ENCODE assay signal across 8 cellular contexts in genomic region chr5:41869739-41870620, GRCh38. TPM values are rescaled to one million over a fixed set of nuclear protein-coding genes. Genes with fewer than 3 reads are reported as not detected.
A peak's percentile ranks its signal among the peaks of the same experiment; 100 is the strongest.
DNase-seq lines count a peak whose midpoint lies in the region; TF ChIP-seq lines count a peak whose summit lies in the region.

OXCT1 (minus strand) TSS chr5:41870425; CDS start chr5:41870358, 67 bp downstream.

- H3K4me3 Mint-ChIP-seq in activated naive CD4-positive, alpha-beta T cell treated with anti-CD3 and anti-CD28 coated beads, Interleukin-2, amount 50 U/mL, for 24 hours, result peak within 1 kb of the TSS; percentile 86
- H3K4me3 Mint-ChIP-seq in osteocyte (ENCODE audit: unreplicated experiment), result peak within 1 kb of the TSS; percentile 91

- intact Hi-C loops in head of caudate nucleus (cut with DNase I), result loop anchor here (2.0 kb wide), 1 partner anchor 35 kb away; the partner anchor contains the start of gene RIMOC1

- no peaks in the 10 kb centered on the region for H3K36me3 ChIP-seq in GM06990 (ENCODE audit: control insufficient read depth, insufficient read depth, low read length)
- 0 out of 2 replicates have a peak, but pooled peaks cover 4% of the 10 kb centered on the region for H3K36me3 ChIP-seq in SK-N-MC (ENCODE audit: insufficient read depth, low read length)
- H3K36me3 ChIP-seq in thymus (ENCODE audit: control insufficient read depth, insufficient read depth), result no peaks in the 10 kb centered on the region

- no peaks in the 10 kb centered on the region for H3K27me3 Mint-ChIP-seq in activated naive CD4-positive, alpha-beta T cell treated with anti-CD3 and anti-CD28 coated beads, Interleukin-2, amount 50 U/mL, for 24 hours
- peaks cover 4% of the 10 kb centered on the region for H3K27me3 Mint-ChIP-seq in osteocyte (ENCODE audit: unreplicated experiment)

- no peak within 1 kb of the TSS; the same call in 1 of the 2 replicates for H3K27ac ChIP-seq in SK-N-MC
- peak within 1 kb of the TSS; percentile 82 for H3K27ac ChIP-seq in thymus (ENCODE audit: low read depth)

- H3K27me3 ChIP-seq in GM06990 (replicated peaks; ENCODE audit: control insufficient read depth, insufficient read depth, low read length) (no peaks in the 10 kb centered on the region), thymus (ENCODE audit: control insufficient read depth, insufficient read depth) (no peaks in the 10 kb centered on the region)

- H3K4me1 ChIP-seq in thymus (ENCODE audit: control insufficient read depth, insufficient read depth, low read length), result peaks cover 14% of the 10 kb centered on the region

- no peaks in the 10 kb centered on the region for H3K9me3 Mint-ChIP-seq in activated naive CD4-positive, alpha-beta T cell treated with anti-CD3 and anti-CD28 coated beads, Interleukin-2, amount 50 U/mL, for 24 hours
- no peaks in the 10 kb centered on the region for H3K9me3 Mint-ChIP-seq in osteocyte (ENCODE audit: unreplicated experiment)

- WGBS in thymus, result under 1% methylated on average over 81 of the region's 81 CpGs

- TF ChIP-seq CTCF in GM06990 (IDR thresholded peaks at IDR 0.05; ENCODE audit: insufficient read depth, low read length, poor library complexity, severe bottlenecking) (no peak), HFF-Myc (IDR thresholded peaks at IDR 0.05; ENCODE audit: low read depth, low read length, missing control alignments) (no peak), osteocyte (IDR thresholded peaks at IDR 0.05) (no peak)

- peak within 1 kb of the TSS; percentile 88 for H3K27ac Mint-ChIP-seq in activated naive CD4-positive, alpha-beta T cell treated with anti-CD3 and anti-CD28 coated beads, Interleukin-2, amount 50 U/mL, for 24 hours
- peak within 1 kb of the TSS; percentile 89 for H3K27ac Mint-ChIP-seq in osteocyte (ENCODE audit: unreplicated experiment)

- H3K36me3 Mint-ChIP-seq in activated naive CD4-positive, alpha-beta T cell treated with anti-CD3 and anti-CD28 coated beads, Interleukin-2, amount 50 U/mL, for 24 hours, result no peaks in the 10 kb centered on the region
- peaks cover 4% of the 10 kb centered on the region for H3K36me3 Mint-ChIP-seq in osteocyte (ENCODE audit: unreplicated experiment)

- H3K4me3 ChIP-seq in GM06990 (replicated peaks; ENCODE audit: low read depth, low read length), result peak within 1 kb of the TSS; percentile 80
- H3K4me3 ChIP-seq in HFF-Myc (replicated peaks; ENCODE audit: low read depth, low read length), result peak within 1 kb of the TSS; percentile 91
- H3K4me3 ChIP-seq in SK-N-MC, result peak within 1 kb of the TSS; percentile 86
- peak within 1 kb of the TSS; percentile 84 for H3K4me3 ChIP-seq in thymus (ENCODE audit: low read length)

- peak within 1 kb of the TSS; percentile 76 for H3K9ac ChIP-seq in SK-N-MC (ENCODE audit: insufficient read length)

- DNase-seq in GM06990 (ENCODE audit: extremely low read depth, insufficient read length) (peak; percentile 97), HFF-Myc (ENCODE audit: extremely low read depth, low read depth) (no peak), MV-4-11 (lab: John Stamatoyannopoulos, UW) (peak; percentile 88), SK-N-MC (ENCODE audit: low read depth, low spot score) (peak; percentile 30), head of caudate nucleus (peak; percentile 57 to 93 (median 82)), osteocyte (ENCODE audit: extremely low spot score, unreplicated experiment) (peak; percentile 90)

- no peaks in the 10 kb centered on the region for H3K9me3 ChIP-seq in SK-N-MC (ENCODE audit: low read depth, low read length)
- no peaks in the 10 kb centered on the region for H3K9me3 ChIP-seq in thymus (ENCODE audit: control insufficient read depth)

- peaks cover 55% of the 10 kb centered on the region for H3K4me1 Mint-ChIP-seq in activated naive CD4-positive, alpha-beta T cell treated with anti-CD3 and anti-CD28 coated beads, Interleukin-2, amount 50 U/mL, for 24 hours
- peaks cover 43% of the 10 kb centered on the region for H3K4me1 Mint-ChIP-seq in osteocyte (ENCODE audit: unreplicated experiment)

RNA-seq across cellular contexts. Expression of gene OXCT1, which starts in this region (rescaled TPM):
- total RNA-seq in osteocyte, result 41.0 and 41.9 TPM in 2 replicates
- 44.1 TPM for polyA plus RNA-seq in thymus
